In genomic region chrX:55717521-55718497, GRCh38 we compare ENCODE assay signal across 8 cellular contexts. TPM values are rescaled to one million over a fixed set of nuclear protein-coding genes. Genes with fewer than 3 reads are reported as not detected.
DNase-seq lines count a peak whose midpoint lies in the region; ATAC-seq and TF ChIP-seq lines count a peak whose summit lies in the region.

TSS of gene RRAGB (plus strand) at chrX:55717749. CDS start at chrX:55718328, 579 bp downstream.

- H3K36me3 ChIP-seq in mammary epithelial cell (ENCODE audit: insufficient read depth, low read length) (no peaks in the 10 kb centered on the region), iPS-20b (ENCODE audit: insufficient read depth, low read depth, low read length) (peaks cover 27% of the 10 kb centered on the region)

- intact Hi-C loops in mammary epithelial cell (cut with micrococcal nuclease): loop anchor here (10.0 kb wide), 1 partner anchor 527 kb away; no protein-coding TSS in a partner anchor

- in situ Hi-C loops in ACHN (cut with HindIII; ENCODE audit: low pct_ligation_motif_present, low pct_unique_long_range_greater_than_20kb, low sequenced_read_pairs) (no loop called here), mammary epithelial cell (cut with MboI; ENCODE audit: low sequenced_read_pairs in 2 of 2) (no loop called here)

- H3K4me3 ChIP-seq in mammary epithelial cell (replicated peaks in 1 of 3; ENCODE audit: insufficient read depth in 1 of 3, low read depth in 2 of 3, low read length in 3 of 3) (peak within 1 kb of the TSS; percentile 47 to 66 (median 55)), iPS-20b (ENCODE audit: low read length) (peak within 1 kb of the TSS; percentile 83), skin epidermis (peak within 1 kb of the TSS; percentile 48 to 62 (median 57))

- dilution Hi-C loops in mammary epithelial cell (cut with HindIII; ENCODE audit: low sequenced_read_pairs): no loop called here

- DNase-seq in ACHN (peak; percentile 89), NCI-H2171 treated with DMSO at 0.1 percent for 48 hours (lab: John Stamatoyannopoulos, UW) (peak; percentile 93), mammary epithelial cell (peak; percentile 89)

- ATAC-seq in GM18867 (IDR thresholded peaks at IDR 0.05; ENCODE audit: unreplicated experiment): peak; percentile 96
- ATAC-seq in HG03103 (IDR thresholded peaks at IDR 0.05; ENCODE audit: low read depth, unreplicated experiment): peak; percentile 92

- H3K4me1 ChIP-seq in mammary epithelial cell (ENCODE audit: insufficient read depth, low read length) (no peaks in the 10 kb centered on the region), iPS-20b (ENCODE audit: insufficient read depth, low read length) (no peaks in the 10 kb centered on the region; the same call in 1 of the 2 replicates)

- no peaks in the 10 kb centered on the region for H4K20me1 ChIP-seq in mammary epithelial cell (ENCODE audit: insufficient read depth, low read length)

- TF ChIP-seq CTCF in VCaP (conservative IDR thresholded peaks at IDR 0.05) (peak; percentile 81), mammary epithelial cell (conservative IDR thresholded peaks at IDR 0.05 in 1 of 2, IDR thresholded peaks at IDR 0.05 in 1 of 2; ENCODE audit: extremely low read depth in 1 of 2, insufficient read depth in 1 of 2, low read depth in 1 of 2, low read length in 2 of 2) (peak; percentile 21 to 54)

- H3K9ac ChIP-seq in mammary epithelial cell (ENCODE audit: insufficient read depth, low read length) (peak within 1 kb of the TSS; percentile 81), iPS-20b (ENCODE audit: low read depth, low read length) (peak within 1 kb of the TSS; percentile 84)

- H3K9me3 ChIP-seq in mammary epithelial cell (replicated peaks; ENCODE audit: insufficient read depth, low read length): no peaks in the 10 kb centered on the region
- peaks cover 2% of the 10 kb centered on the region; the same call in 1 of the 2 replicates for H3K9me3 ChIP-seq in iPS-20b (ENCODE audit: insufficient read depth, low read depth, low read length)

- H3K27ac ChIP-seq in VCaP (peak within 1 kb of the TSS; percentile 82), mammary epithelial cell (ENCODE audit: insufficient read depth, low read depth, low read length) (peak within 1 kb of the TSS; percentile 62), iPS-20b (ENCODE audit: low read length) (no peak within 1 kb of the TSS), skin epidermis (peak within 1 kb of the TSS; percentile 76 to 90 (median 83))

- WGBS in mammary epithelial cell (ENCODE audit: low coverage, missing lambda C conversion rate): 40% methylated on average over 19 of the region's 46 CpGs

- peaks cover 11% of the 10 kb centered on the region for H3K79me2 ChIP-seq in mammary epithelial cell (ENCODE audit: insufficient read depth, low read length)

- TSS peak; percentile 70 for BruUV-seq in mammary epithelial cell (replicated peaks; lab: Mats Ljungman, UMichigan)

- peak within 1 kb of the TSS; percentile 84 for H2AFZ ChIP-seq in mammary epithelial cell (ENCODE audit: low read depth, low read length)

- H3K4me2 ChIP-seq in mammary epithelial cell (ENCODE audit: insufficient read depth, low read depth, low read length): peak within 1 kb of the TSS; percentile 72

- CTCF ChIA-PET in mammary epithelial cell (lab: Charles Lee; ENCODE audit: low non-redundant PET): interaction anchor here (0.7 kb wide), 2 partner anchors 64 to 720 kb away, joined by 3 read pairs; no protein-coding TSS in a partner anchor

- H3K27me3 ChIP-seq in mammary epithelial cell (ENCODE audit: insufficient read depth, low read length): no peaks in the 10 kb centered on the region
- no peaks in the 10 kb centered on the region for H3K27me3 ChIP-seq in iPS-20b (ENCODE audit: insufficient read depth, low read length)

RNA-seq across cellular contexts. Expression of gene RRAGB, which starts in this region (rescaled TPM):
- total RNA-seq in mammary epithelial cell: 10 to 100 TPM in 1 of 2 donors, 1 to 10 TPM in 1; 5.8 to 16.3 TPM
- 5.7 TPM for polyA plus RNA-seq in mammary epithelial cell
- 4.6 TPM for polyA minus RNA-seq in mammary epithelial cell
